In genomic region chr3:16798738-16799137, GRCh38 we compare ENCODE assay signal across 21 cellular contexts.
"Had no signal": no experiment of that assay in that cellular context is flagged by ENCODE, and none has a peak within 500 bp of the region (broad histone marks: within the 10 kb centered on the region; RNA-seq: fewer than 3 reads in every experiment).

No MANE protein-coding gene starts in this region.

- H3K9me3 ChIP-seq: SJSA1 had no signal

- H3K4me3 Mint-ChIP-seq: IgD-negative memory B cell had no signal

- H3K4me1 ChIP-seq: SJSA1 had no signal

- H3K27me3 ChIP-seq: SJSA1 had no signal

- H3K27ac ChIP-seq: SJSA1, SK-N-MC had no signal

- H3K27me3 Mint-ChIP-seq: IgD-negative memory B cell had no signal

- H3K36me3 ChIP-seq: SJSA1 had no signal

- H3K4me3 ChIP-seq: SJSA1, SK-N-MC had no signal

- DNase-seq: KBM-7, NCI-H1092, NCI-H1105 treated with DMSO at 0.1 percent for 48 hours, NCI-H1417 treated with DMSO at 0.1 percent for 48 hours, NCI-H146, NCI-H187, NCI-H2029, NCI-H2081 treated with DMSO at 0.1 percent for 48 hours, NCI-H2171, NCI-H226, NCI-H446, NCI-H510A, NCI-H524 treated with DMSO at 0.1 percent for 48 hours, NCI-H69, NCI-H774, Right ventricle myocardium superior, RPMI8226, SIG-M5 had no signal
